8 cellular contexts compared by ENCODE assay signal in genomic region chr4:47686294-47686872, GRCh38.
DNase-seq lines count a peak whose midpoint lies in the region; ATAC-seq lines count a peak whose summit lies in the region.

No MANE protein-coding gene starts in this region.

- H3K4me1 ChIP-seq in SJCRH30 = no peaks in the 10 kb centered on the region

- H3K36me3 ChIP-seq in SJCRH30 = no peaks in the 10 kb centered on the region

- H3K27me3 ChIP-seq in SJCRH30 = 0 out of 2 replicates have a peak, but pooled peaks cover 3% of the 10 kb centered on the region

- no peak overlapping the region for H3K27ac ChIP-seq in SJCRH30

- H3K4me3 ChIP-seq in SJCRH30 = no peak overlapping the region

- intact Hi-C loops in left ventricle myocardium superior (cut with micrococcal nuclease) = loop anchor here (10.0 kb wide), 1 partner anchor 248 kb away; no protein-coding TSS in a partner anchor

- ATAC-seq in GM18868 (IDR thresholded peaks at IDR 0.05; ENCODE audit: unreplicated experiment) (peak; percentile 79), HG03378 (IDR thresholded peaks at IDR 0.05; ENCODE audit: unreplicated experiment) (peak; percentile 79), left ventricle myocardium superior (peak; percentile 91)

- H3K9me3 ChIP-seq in SJCRH30 (replicated peaks) = no peaks in the 10 kb centered on the region

- DNase-seq in AG20443 (ENCODE audit: low spot score) (peak; percentile 57), SJCRH30 (peak; percentile 35 to 71), left ventricle myocardium superior (peak; percentile 45), DMS153 (lab: John Stamatoyannopoulos, UW) (no peak)
- DNase-seq in activated naive CD4-positive, alpha-beta T cell (lab: John Stamatoyannopoulos, UW) = peak; percentile 4 to 42 (median 12)
- peak; percentile 72 for DNase-seq in stimulated activated CD4-positive, alpha-beta T cell treated with anti-CD3 and anti-CD28 coated beads, Interleukin-15, amount 100 ng/mL, for 24 hours
